Comparison of ENCODE assay signal across 1 cellular context in genomic region chr12:128259556-128260070, GRCh38.
TF ChIP-seq lines count a peak whose summit lies in the region.

No MANE protein-coding gene starts in this region.

TF ChIP-seq in H1, 55 proteins besides CTCF, POLR2A, EP300 and RAD21:
- TF ChIP-seq NRF1 (IDR thresholded peaks at IDR 0.05; ENCODE audit: low read depth, low read length): no peak
- TF ChIP-seq GTF2F1 (IDR thresholded peaks at IDR 0.05; ENCODE audit: borderline replicate concordance, low read depth, low read length): no peak
- no peak for TF ChIP-seq ATF3 (IDR thresholded peaks at IDR 0.05; ENCODE audit: insufficient read depth, low read depth, low read length)
- TF ChIP-seq BACH1 (IDR thresholded peaks at IDR 0.05; ENCODE audit: low read length): no peak
